In genomic region chr11:123063396-123064267, GRCh38 we compare ENCODE assay signal across 8 cellular contexts. TPM values are rescaled to one million over a fixed set of nuclear protein-coding genes. Genes with fewer than 3 reads are reported as not detected.
A peak's percentile ranks its signal among the peaks of the same experiment; 100 is the strongest.
DNase-seq lines count a peak whose midpoint lies in the region; ATAC-seq and TF ChIP-seq lines count a peak whose summit lies in the region.

No MANE protein-coding gene starts in this region.

- H3K36me3 ChIP-seq in neural progenitor cell: peaks cover 5% of the 10 kb centered on the region

- TF ChIP-seq CTCF in neural progenitor cell (IDR thresholded peaks at IDR 0.05): no peak

- H3K27ac ChIP-seq in neural progenitor cell: peak overlapping the region; percentile 99

- H3K79me2 ChIP-seq in neural progenitor cell (ENCODE audit: low read depth): peaks cover 79% of the 10 kb centered on the region

- peak; percentile 7 for ATAC-seq in activated CD4-positive, alpha-beta T cell treated with anti-CD3 and anti-CD28 coated beads for 36 hours
- no peak for ATAC-seq in GM21717 (IDR thresholded peaks at IDR 0.05; ENCODE audit: unreplicated experiment)
- no peak for ATAC-seq in GM21381 (IDR thresholded peaks at IDR 0.05; ENCODE audit: unreplicated experiment)

- peak overlapping the region; percentile 96 for H3K4me3 ChIP-seq in neural progenitor cell

- peak; percentile 66 for DNase-seq in activated CD4-positive, alpha-beta T cell treated with anti-CD3 and anti-CD28 coated beads for 36 hours
- DNase-seq in activated CD4-positive, alpha-beta T cell treated with anti-CD3 and anti-CD28 coated beads for 1 hour: no peak
- DNase-seq in NCI-H2227 treated with DMSO at 0.1 percent for 48 hours (lab: John Stamatoyannopoulos, UW) (peak; percentile 40), fibroblast of the conjunctiva (ENCODE audit: low read depth) (peak; percentile 43), neural progenitor cell (ENCODE audit: low spot score) (no peak)
- DNase-seq in activated T-cell treated with anti-CD3 and anti-CD28 coated beads, Interleukin-2, amount 50 U/mL, for 48 hours: peak; percentile 50 to 62

- H3K9me3 Mint-ChIP-seq in activated CD4-positive, alpha-beta T cell treated with anti-CD3 and anti-CD28 coated beads for 36 hours (ENCODE audit: low read depth): no peaks in the 10 kb centered on the region
- H3K9me3 Mint-ChIP-seq in neural progenitor cell: no peaks in the 10 kb centered on the region

- H3K4me1 Mint-ChIP-seq in activated CD4-positive, alpha-beta T cell treated with anti-CD3 and anti-CD28 coated beads for 36 hours: peaks cover 30% of the 10 kb centered on the region
- peaks cover 51% of the 10 kb centered on the region for H3K4me1 Mint-ChIP-seq in neural progenitor cell

- H3K27ac Mint-ChIP-seq in activated CD4-positive, alpha-beta T cell treated with anti-CD3 and anti-CD28 coated beads for 36 hours: peak overlapping the region; percentile 99
- peak overlapping the region; percentile 100 for H3K27ac Mint-ChIP-seq in neural progenitor cell

- peak overlapping the region; percentile 91 for H3K4me2 ChIP-seq in neural progenitor cell

- CTCF ChIA-PET in activated CD4-positive, alpha-beta T cell treated with anti-CD3 and anti-CD28 coated beads for 36 hours (lab: Charles Lee): interaction anchor here (0.5 to 1.7 kb wide), 13 partner anchors 8 to 404 kb away, joined by 3 to 6 read pairs (median 4); no protein-coding TSS in a partner anchor

- H3K9ac ChIP-seq in neural progenitor cell: peak overlapping the region; percentile 99

- H3K9me3 ChIP-seq in neural progenitor cell (ENCODE audit: low read depth): no peaks in the 10 kb centered on the region

- POLR2A ChIA-PET in activated CD4-positive, alpha-beta T cell treated with anti-CD3 and anti-CD28 coated beads for 36 hours (lab: Charles Lee): interaction anchor here (0.6 to 2.1 kb wide), 12 partner anchors 8 to 408 kb away, joined by 3 to 14 read pairs (median 4); no protein-coding TSS in a partner anchor

- peaks cover 30% of the 10 kb centered on the region for H4K20me1 ChIP-seq in neural progenitor cell (ENCODE audit: low read depth)

- peaks cover 48% of the 10 kb centered on the region for H3K36me3 Mint-ChIP-seq in activated CD4-positive, alpha-beta T cell treated with anti-CD3 and anti-CD28 coated beads for 36 hours (ENCODE audit: low read depth)
- H3K36me3 Mint-ChIP-seq in neural progenitor cell: peaks cover 33% of the 10 kb centered on the region

- intact Hi-C loops in activated CD4-positive, alpha-beta T cell treated with anti-CD3 and anti-CD28 coated beads for 36 hours (cut with DNase I, micrococcal nuclease): loop anchor here (1.0 to 10.0 kb wide), 7 partner anchors 39 to 1599 kb away; no protein-coding TSS in a partner anchor

- peak overlapping the region; percentile 99 for H3K4me3 Mint-ChIP-seq in activated CD4-positive, alpha-beta T cell treated with anti-CD3 and anti-CD28 coated beads for 36 hours
- peak overlapping the region; percentile 93 for H3K4me3 Mint-ChIP-seq in neural progenitor cell

- no peaks in the 10 kb centered on the region for H3K27me3 Mint-ChIP-seq in activated CD4-positive, alpha-beta T cell treated with anti-CD3 and anti-CD28 coated beads for 36 hours
- H3K27me3 Mint-ChIP-seq in neural progenitor cell (ENCODE audit: insufficient read depth, low read depth): peaks cover 4% of the 10 kb centered on the region

- peaks cover 37% of the 10 kb centered on the region for H3F3A ChIP-seq in neural progenitor cell (ENCODE audit: low read depth)

- no peaks in the 10 kb centered on the region for H3K27me3 ChIP-seq in neural progenitor cell

- H3K4me1 ChIP-seq in neural progenitor cell: peaks cover 30% of the 10 kb centered on the region

- H2AFZ ChIP-seq in neural progenitor cell (replicated peaks): peak overlapping the region; percentile 68

RNA-seq across cellular contexts. Expression of gene HSPA8, which starts 1.7 kb away (rescaled TPM):
- 1,000 to 10,000 TPM; 2,604 to 3,375 TPM for total RNA-seq in activated CD4-positive, alpha-beta T cell treated with anti-CD3 and anti-CD28 coated beads for 36 hours
- 1,453 and 1,464 TPM in 2 replicates for total RNA-seq in neural progenitor cell (ENCODE audit: low replicate concordance)

Comparison
In these comparisons a context has a peak if more than half of its experiments do, and no peak if none do; other contexts are left out.
1. DNase-seq: peak in activated CD4-positive, alpha-beta T cell treated with anti-CD3 and anti-CD28 coated beads for 36 hours (single experiment), NCI-H2227 treated with DMSO at 0.1 percent for 48 hours (single experiment), activated T-cell treated with anti-CD3 and anti-CD28 coated beads, Interleukin-2, amount 50 U/mL, for 48 hours (2 of 2) and fibroblast of the conjunctiva (single experiment); none in activated CD4-positive, alpha-beta T cell treated with anti-CD3 and anti-CD28 coated beads for 1 hour (single experiment) and neural progenitor cell (single experiment).